Comparison of ENCODE assay signal across 8 cellular contexts in the genomic region with DNA sequence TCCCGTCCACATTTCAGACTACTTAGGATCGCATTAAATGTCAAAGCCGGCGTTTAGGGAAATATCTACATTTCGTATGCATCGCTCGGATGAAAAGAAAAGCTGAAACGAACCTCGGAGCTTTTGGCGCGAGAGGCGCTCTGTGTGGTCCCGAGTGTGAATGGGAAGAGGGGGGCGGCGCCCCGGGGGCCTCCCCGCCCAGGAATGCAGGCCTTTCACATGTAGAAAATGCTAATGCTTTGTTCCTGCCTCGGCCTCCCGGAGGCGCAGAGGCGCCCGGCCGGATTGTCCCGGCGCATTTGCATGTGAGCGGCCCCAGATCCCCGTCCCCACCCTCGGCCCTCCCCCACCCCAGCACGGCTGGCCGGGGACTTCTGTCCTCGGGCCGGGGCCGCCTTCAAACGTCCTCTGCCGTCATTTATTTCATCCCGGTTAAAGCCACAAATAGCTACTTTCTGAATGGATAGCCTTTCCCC. TPM values are rescaled to one million over a fixed set of nuclear protein-coding genes. Genes with fewer than 3 reads are reported as not detected.
A peak's percentile ranks its signal among the peaks of the same experiment; 100 is the strongest.
DNase-seq lines count a peak whose midpoint lies in the region; ATAC-seq and TF ChIP-seq lines count a peak whose summit lies in the region.

No MANE protein-coding gene starts in this region.

- TF ChIP-seq CTCF in Peyer's patch (IDR thresholded peaks at IDR 0.05) = no peak
- TF ChIP-seq CTCF in liver (IDR thresholded peaks at IDR 0.05; ENCODE audit: low read depth, low read length, missing input control) = no peak

- no peak overlapping the region for H3K9ac ChIP-seq in liver (ENCODE audit: low read depth in 1 of 2, low read length in 2 of 2)
- H3K9ac ChIP-seq in stomach smooth muscle (ENCODE audit: low read length in 2 of 2) = peak overlapping the region in 1 of 2 donors; percentile 38

- DNase-seq in AG20443 (ENCODE audit: low spot score) = peak; percentile 71
- DNase-seq in Peyer's patch = peak; percentile 15 to 57 (median 56)
- DNase-seq in dermis blood vessel endothelial cell = peak; percentile 64
- DNase-seq in GF-D8 (lab: John Stamatoyannopoulos, UW) = no peak

- H3K4me3 ChIP-seq in Peyer's patch (peak overlapping the region; percentile 40 to 59 (median 52)), liver (ENCODE audit: low read depth in 1 of 3, low read length in 3 of 3) (peak overlapping the region; percentile 53 to 85 (median 76)), stomach smooth muscle (ENCODE audit: low read length in 2 of 2) (peak overlapping the region; percentile 78 to 87)

- H3K4me1 ChIP-seq in Peyer's patch (peaks cover 0 to 13% (median 5%) of the 10 kb centered on the region in 4 donors), liver (ENCODE audit: control insufficient read depth in 4 of 4, insufficient read depth in 4 of 4, low read length in 3 of 4) (peaks cover 6 to 13% (median 9%) of the 10 kb centered on the region in 4 donors), stomach smooth muscle (ENCODE audit: control insufficient read depth, insufficient read depth, low read length) (peaks cover 5% of the 10 kb centered on the region)

- TF ChIP-seq RAD21 in liver (IDR thresholded peaks at IDR 0.05) = no peak

- H3K27ac ChIP-seq in Peyer's patch (no peak overlapping the region), liver (ENCODE audit: low read depth in 1 of 2, low read length in 2 of 2) (no peak overlapping the region), stomach smooth muscle (ENCODE audit: low read length) (no peak overlapping the region)

- ATAC-seq in GM18519 (IDR thresholded peaks at IDR 0.05; ENCODE audit: low FRiP score, unreplicated experiment) (peak; percentile 10), HG03064 (IDR thresholded peaks at IDR 0.05; ENCODE audit: low read depth, unreplicated experiment) (peak; percentile 33)

- no peak for TF ChIP-seq POLR2A in Peyer's patch (IDR thresholded peaks at IDR 0.05)

- WGBS in liver = 7% methylated on average over 36 of the region's 36 CpGs

- H3K36me3 ChIP-seq in Peyer's patch (peaks cover 0 to 2% (median 0%) of the 10 kb centered on the region in 3 donors), liver (ENCODE audit: control insufficient read depth in 4 of 4, insufficient read depth in 3 of 4, low read depth in 1 of 4, low read length in 3 of 4) (no peaks in the 10 kb centered on the region), stomach smooth muscle (ENCODE audit: control insufficient read depth in 2 of 2, insufficient read depth in 2 of 2, low read length in 2 of 2) (no peaks in the 10 kb centered on the region)

- H3K9me3 ChIP-seq in Peyer's patch (no peaks in the 10 kb centered on the region), liver (ENCODE audit: control insufficient read depth in 4 of 4, low read length in 3 of 4) (no peaks in the 10 kb centered on the region), stomach smooth muscle (ENCODE audit: control insufficient read depth in 2 of 2, low read length in 2 of 2) (no peaks in the 10 kb centered on the region)

- H3K27me3 ChIP-seq in Peyer's patch (no peaks in the 10 kb centered on the region), liver (ENCODE audit: control insufficient read depth in 4 of 4, insufficient read depth in 4 of 4, low read length in 3 of 4) (no peaks in the 10 kb centered on the region), stomach smooth muscle (ENCODE audit: control insufficient read depth in 1 of 2, insufficient read depth in 2 of 2, low read length in 2 of 2) (no peaks in the 10 kb centered on the region)

TF ChIP-seq in liver, 16 proteins besides CTCF, POLR2A, EP300 and RAD21:
- TF ChIP-seq FOXA2 (IDR thresholded peaks at IDR 0.05) (no peak), YY1 (IDR thresholded peaks at IDR 0.05) (no peak), EGR1 (IDR thresholded peaks at IDR 0.05; ENCODE audit: low read depth in 2 of 2) (no peak), NR2F2 (IDR thresholded peaks at IDR 0.05) (no peak), RXRA (IDR thresholded peaks at IDR 0.05) (no peak), HNF4A (conservative IDR thresholded peaks at IDR 0.05) (no peak), JUND (IDR thresholded peaks at IDR 0.05) (no peak), TAF1 (conservative IDR thresholded peaks at IDR 0.05) (no peak), MAX (IDR thresholded peaks at IDR 0.05) (no peak), HNF4G (IDR thresholded peaks at IDR 0.05) (no peak), FOXA1 (IDR thresholded peaks at IDR 0.05) (no peak), SP1 (IDR thresholded peaks at IDR 0.05) (no peak)
- TF ChIP-seq, protein P1, sequence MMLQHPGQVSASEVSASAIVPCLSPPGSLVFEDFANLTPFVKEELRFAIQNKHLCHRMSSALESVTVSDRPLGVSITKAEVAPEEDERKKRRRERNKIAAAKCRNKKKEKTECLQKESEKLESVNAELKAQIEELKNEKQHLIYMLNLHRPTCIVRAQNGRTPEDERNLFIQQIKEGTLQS (IDR thresholded peaks at IDR 0.05) = no peak
- TF ChIP-seq, protein P2, sequence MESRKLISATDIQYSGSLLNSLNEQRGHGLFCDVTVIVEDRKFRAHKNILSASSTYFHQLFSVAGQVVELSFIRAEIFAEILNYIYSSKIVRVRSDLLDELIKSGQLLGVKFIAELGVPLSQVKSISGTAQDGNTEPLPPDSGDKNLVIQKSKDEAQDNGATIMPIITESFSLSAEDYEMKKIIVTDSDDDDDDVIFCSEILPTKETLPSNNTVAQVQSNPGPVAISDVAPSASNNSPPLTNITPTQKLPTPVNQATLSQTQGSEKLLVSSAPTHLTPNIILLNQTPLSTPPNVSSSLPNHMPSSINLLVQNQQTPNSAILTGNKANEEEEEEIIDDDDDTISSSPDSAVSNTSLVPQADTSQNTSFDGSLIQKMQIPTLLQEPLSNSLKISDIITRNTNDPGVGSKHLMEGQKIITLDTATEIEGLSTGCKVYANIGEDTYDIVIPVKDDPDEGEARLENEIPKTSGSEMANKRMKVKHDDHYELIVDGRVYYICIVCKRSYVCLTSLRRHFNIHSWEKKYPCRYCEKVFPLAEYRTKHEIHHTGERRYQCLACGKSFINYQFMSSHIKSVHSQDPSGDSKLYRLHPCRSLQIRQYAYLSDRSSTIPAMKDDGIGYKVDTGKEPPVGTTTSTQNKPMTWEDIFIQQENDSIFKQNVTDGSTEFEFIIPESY (IDR thresholded peaks at IDR 0.05) = no peak
- TF ChIP-seq, protein P3, sequence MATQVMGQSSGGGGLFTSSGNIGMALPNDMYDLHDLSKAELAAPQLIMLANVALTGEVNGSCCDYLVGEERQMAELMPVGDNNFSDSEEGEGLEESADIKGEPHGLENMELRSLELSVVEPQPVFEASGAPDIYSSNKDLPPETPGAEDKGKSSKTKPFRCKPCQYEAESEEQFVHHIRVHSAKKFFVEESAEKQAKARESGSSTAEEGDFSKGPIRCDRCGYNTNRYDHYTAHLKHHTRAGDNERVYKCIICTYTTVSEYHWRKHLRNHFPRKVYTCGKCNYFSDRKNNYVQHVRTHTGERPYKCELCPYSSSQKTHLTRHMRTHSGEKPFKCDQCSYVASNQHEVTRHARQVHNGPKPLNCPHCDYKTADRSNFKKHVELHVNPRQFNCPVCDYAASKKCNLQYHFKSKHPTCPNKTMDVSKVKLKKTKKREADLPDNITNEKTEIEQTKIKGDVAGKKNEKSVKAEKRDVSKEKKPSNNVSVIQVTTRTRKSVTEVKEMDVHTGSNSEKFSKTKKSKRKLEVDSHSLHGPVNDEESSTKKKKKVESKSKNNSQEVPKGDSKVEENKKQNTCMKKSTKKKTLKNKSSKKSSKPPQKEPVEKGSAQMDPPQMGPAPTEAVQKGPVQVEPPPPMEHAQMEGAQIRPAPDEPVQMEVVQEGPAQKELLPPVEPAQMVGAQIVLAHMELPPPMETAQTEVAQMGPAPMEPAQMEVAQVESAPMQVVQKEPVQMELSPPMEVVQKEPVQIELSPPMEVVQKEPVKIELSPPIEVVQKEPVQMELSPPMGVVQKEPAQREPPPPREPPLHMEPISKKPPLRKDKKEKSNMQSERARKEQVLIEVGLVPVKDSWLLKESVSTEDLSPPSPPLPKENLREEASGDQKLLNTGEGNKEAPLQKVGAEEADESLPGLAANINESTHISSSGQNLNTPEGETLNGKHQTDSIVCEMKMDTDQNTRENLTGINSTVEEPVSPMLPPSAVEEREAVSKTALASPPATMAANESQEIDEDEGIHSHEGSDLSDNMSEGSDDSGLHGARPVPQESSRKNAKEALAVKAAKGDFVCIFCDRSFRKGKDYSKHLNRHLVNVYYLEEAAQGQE (IDR thresholded peaks at IDR 0.05) = no peak

RNA-seq across cellular contexts. Expression of gene TRIM71, which starts 37.0 kb away (rescaled TPM):
- total RNA-seq in Peyer's patch (not detected), dermis blood vessel endothelial cell (not detected in 2 replicates), liver (1 to 10 TPM in 1 of 2 donors, under 1 TPM in 1; under 0.01 to 9.1 TPM)
- not detected for polyA plus RNA-seq in liver
